ENCODE assay signal across 35 cellular contexts in genomic region chr13:43266953-43267615, GRCh38.
DNase-seq lines count a peak whose midpoint lies in the region; ATAC-seq, FAIRE-seq and TF ChIP-seq lines count a peak whose summit lies in the region.
"Had no signal": no experiment of that assay in that cellular context is flagged by ENCODE, and none has a peak within 500 bp of the region (broad histone marks: within the 10 kb centered on the region; RNA-seq: fewer than 3 reads in every experiment).

No MANE protein-coding gene starts in this region.

- H3K27ac Mint-ChIP-seq in neural progenitor cell, result peak overlapping the region; percentile 80
- H3K27ac Mint-ChIP-seq: activated CD4-positive, alpha-beta T cell treated with anti-CD3 and anti-CD28 coated beads, Interleukin-2, amount 10 ng/mL, durations not matched to agents 24 days and 14 days; effector memory CD8-positive, alpha-beta T cell; stimulated activated naive CD8-positive, alpha-beta T cell treated with anti-CD3 and anti-CD28 coated beads, Interleukin-15, Interleukin-2, amounts not matched to agents 100 ng/mL and 50 ng/mL, for 24 hours had no signal

- H4K20me1 ChIP-seq in neural progenitor cell (ENCODE audit: low read depth), result no peaks in the 10 kb centered on the region

- H3K9me3 Mint-ChIP-seq in neural progenitor cell, result no peaks in the 10 kb centered on the region
- H3K9me3 Mint-ChIP-seq: activated CD4-positive, alpha-beta T cell treated with anti-CD3 and anti-CD28 coated beads, Interleukin-2, amount 10 ng/mL, durations not matched to agents 24 days and 14 days; activated naive CD4-positive, alpha-beta T cell treated with anti-CD3 and anti-CD28 coated beads, Interleukin-2, amount 50 U/mL, for 72 hours; effector memory CD8-positive, alpha-beta T cell; stimulated activated naive CD8-positive, alpha-beta T cell treated with anti-CD3 and anti-CD28 coated beads, Interleukin-15, Interleukin-2, amounts not matched to agents 100 ng/mL and 50 ng/mL, for 24 hours had no signal

- DNase-seq in ELF-1 (ENCODE audit: low read depth, low spot score) (peak; percentile 51), RWPE2 (ENCODE audit: low spot score) (no peak), epithelial cell of prostate (ENCODE audit: low read depth, low spot score) (no peak), neural progenitor cell (ENCODE audit: low spot score) (peak; percentile 37), RCC 7860 (ENCODE audit: low spot score) (no peak), AML-193 (lab: John Stamatoyannopoulos, UW) (no peak), gastrocnemius medialis (no peak), mucosa of gallbladder (ENCODE audit: low spot score) (no peak)
- DNase-seq: ACHN; activated CD4-positive, alpha-beta T cell treated with anti-CD3 and anti-CD28 coated beads, Interleukin-2, amount 10 ng/mL, durations not matched to agents 24 days and 14 days; activated CD8-positive, alpha-beta memory T cell treated with anti-CD3 and anti-CD28 coated beads for 24 hours; activated T-cell treated with anti-CD3 and anti-CD28 coated beads for 4 hours; amygdala; effector memory CD8-positive, alpha-beta T cell; EL; foreskin melanocyte; heart right ventricle; Kasumi-1; lower lobe of right lung; NCI-H1436 treated with DMSO at 0.1 percent for 48 hours; NCI-H2081 treated with DMSO at 0.1 percent for 48 hours; NCI-H345; posterior cingulate gyrus; right lobe of liver; spleen; stimulated activated CD4-positive, alpha-beta T cell treated with anti-CD3 and anti-CD28 coated beads, Interleukin-2, amount 100 ng/mL, for 24 hours; T-helper 9 cell; testis had no signal

- no peak for TF ChIP-seq CTCF in RWPE2 (IDR thresholded peaks at IDR 0.05; ENCODE audit: poor library complexity, severe bottlenecking)
- TF ChIP-seq CTCF in neural progenitor cell (IDR thresholded peaks at IDR 0.05), result no peak
- no peak for TF ChIP-seq CTCF in gastrocnemius medialis (IDR thresholded peaks at IDR 0.05 in 4 of 5, conservative IDR thresholded peaks at IDR 0.05 in 1 of 5)

- no peak overlapping the region for H3K4me3 ChIP-seq in RWPE2 (ENCODE audit: severe bottlenecking)
- no peak overlapping the region for H3K4me3 ChIP-seq in neural progenitor cell
- H3K4me3 ChIP-seq in gastrocnemius medialis, result no peak overlapping the region
- H3K4me3 ChIP-seq: HAP-1, heart right ventricle, lower lobe of right lung, right lobe of liver, spleen, testis, vagina had no signal

- H3K27me3 Mint-ChIP-seq in neural progenitor cell (ENCODE audit: insufficient read depth, low read depth), result no peaks in the 10 kb centered on the region

- peaks cover 34% of the 10 kb centered on the region for H3K4me1 Mint-ChIP-seq in neural progenitor cell
- H3K4me1 Mint-ChIP-seq: activated CD4-positive, alpha-beta T cell treated with anti-CD3 and anti-CD28 coated beads, Interleukin-2, amount 10 ng/mL, durations not matched to agents 24 days and 14 days had no signal

- H3K9ac ChIP-seq in neural progenitor cell, result no peak overlapping the region

- FAIRE-seq in RCC 7860 (lab: Jason Lieb, UNC), result no peak
- FAIRE-seq: colon had no signal

- H3K4me3 Mint-ChIP-seq in neural progenitor cell, result no peak overlapping the region
- H3K4me3 Mint-ChIP-seq: activated CD4-positive, alpha-beta T cell treated with anti-CD3 and anti-CD28 coated beads, Interleukin-2, amount 10 ng/mL, durations not matched to agents 24 days and 14 days; effector memory CD8-positive, alpha-beta T cell; stimulated activated naive CD8-positive, alpha-beta T cell treated with anti-CD3 and anti-CD28 coated beads, Interleukin-15, Interleukin-2, amounts not matched to agents 100 ng/mL and 50 ng/mL, for 24 hours had no signal

- peak overlapping the region; percentile 47 for H3K4me2 ChIP-seq in neural progenitor cell

- no peaks in the 10 kb centered on the region for H3K9me3 ChIP-seq in RWPE2 (ENCODE audit: severe bottlenecking)
- H3K9me3 ChIP-seq in neural progenitor cell (ENCODE audit: low read depth), result no peaks in the 10 kb centered on the region
- no peaks in the 10 kb centered on the region for H3K9me3 ChIP-seq in gastrocnemius medialis
- H3K9me3 ChIP-seq: HAP-1, heart right ventricle, lower lobe of right lung, neutrophil, right lobe of liver, spleen, testis, vagina had no signal

- peaks cover 32% of the 10 kb centered on the region for H3K4me1 ChIP-seq in RWPE2 (ENCODE audit: insufficient read depth, poor library complexity, severe bottlenecking)
- peaks cover 24% of the 10 kb centered on the region for H3K4me1 ChIP-seq in neural progenitor cell
- peaks cover 13 to 15% of the 10 kb centered on the region in 2 donors for H3K4me1 ChIP-seq in gastrocnemius medialis
- H3K4me1 ChIP-seq: right lobe of liver, spleen, testis had no signal

- intact Hi-C loops in gastrocnemius medialis (cut with DNase I; ENCODE audit: low total_unique reads), result no loop called here

- no peaks in the 10 kb centered on the region for H3K36me3 ChIP-seq in RWPE2 (ENCODE audit: low read depth)
- no peaks in the 10 kb centered on the region for H3K36me3 ChIP-seq in neural progenitor cell
- H3K36me3 ChIP-seq in gastrocnemius medialis, result no peaks in the 10 kb centered on the region
- H3K36me3 ChIP-seq: HAP-1, heart right ventricle, lower lobe of right lung, neutrophil, right lobe of liver, spleen, vagina had no signal

- H3K79me2 ChIP-seq in neural progenitor cell (ENCODE audit: low read depth), result no peaks in the 10 kb centered on the region

- peaks cover 8% of the 10 kb centered on the region for H3F3A ChIP-seq in neural progenitor cell (ENCODE audit: low read depth)

- H3K27me3 ChIP-seq in RWPE2 (ENCODE audit: insufficient read depth, poor library complexity, severe bottlenecking) (no peaks in the 10 kb centered on the region), neural progenitor cell (no peaks in the 10 kb centered on the region), gastrocnemius medialis (no peaks in the 10 kb centered on the region)
- H3K27me3 ChIP-seq: heart right ventricle, neutrophil, right lobe of liver, spleen, testis, vagina had no signal

- TF ChIP-seq POLR2A in gastrocnemius medialis (IDR thresholded peaks at IDR 0.05), result no peak

- in situ Hi-C loops in gastrocnemius medialis (cut with MboI; ENCODE audit: low sequenced_read_pairs in 4 of 4), result no loop called here

- peak overlapping the region; percentile 99 for H2AFZ ChIP-seq in neural progenitor cell (replicated peaks)

- ATAC-seq in RWPE2 (ENCODE audit: low read depth) (no peak), gastrocnemius medialis (no peak)
- ATAC-seq: activated naive CD4-positive, alpha-beta T cell treated with anti-CD3 and anti-CD28 coated beads, Interleukin-2, amount 50 U/mL, for 72 hours; effector memory CD8-positive, alpha-beta T cell; esophagus mucosa; heart right ventricle; lower lobe of right lung; right lobe of liver had no signal

- peak overlapping the region; percentile 99 for H3K27ac ChIP-seq in RWPE2 (ENCODE audit: poor library complexity, severe bottlenecking)
- peak overlapping the region; percentile 82 for H3K27ac ChIP-seq in epithelial cell of prostate
- H3K27ac ChIP-seq in neural progenitor cell, result peak overlapping the region; percentile 39
- no peak overlapping the region for H3K27ac ChIP-seq in gastrocnemius medialis
- H3K27ac ChIP-seq: lower lobe of right lung, neutrophil, right lobe of liver, spleen, testis, vagina had no signal

- no peaks in the 10 kb centered on the region for H3K36me3 Mint-ChIP-seq in neural progenitor cell
- H3K36me3 Mint-ChIP-seq: activated naive CD4-positive, alpha-beta T cell treated with anti-CD3 and anti-CD28 coated beads, Interleukin-2, amount 50 U/mL, for 72 hours had no signal

Comparison
In these comparisons a context has a peak if more than half of its experiments do, and no peak if none do; other contexts are left out.
1. DNase-seq: peak in ELF-1 (single experiment) and neural progenitor cell (single experiment); none in RWPE2 (single experiment), epithelial cell of prostate (single experiment), RCC 7860 (single experiment), AML-193 (0 of 2), gastrocnemius medialis (0 of 2) and mucosa of gallbladder (single experiment).
2. H3K27ac ChIP-seq: peak in RWPE2 (single experiment), epithelial cell of prostate (single experiment) and neural progenitor cell (single experiment); none in gastrocnemius medialis (0 of 4).